In the genomic region with DNA sequence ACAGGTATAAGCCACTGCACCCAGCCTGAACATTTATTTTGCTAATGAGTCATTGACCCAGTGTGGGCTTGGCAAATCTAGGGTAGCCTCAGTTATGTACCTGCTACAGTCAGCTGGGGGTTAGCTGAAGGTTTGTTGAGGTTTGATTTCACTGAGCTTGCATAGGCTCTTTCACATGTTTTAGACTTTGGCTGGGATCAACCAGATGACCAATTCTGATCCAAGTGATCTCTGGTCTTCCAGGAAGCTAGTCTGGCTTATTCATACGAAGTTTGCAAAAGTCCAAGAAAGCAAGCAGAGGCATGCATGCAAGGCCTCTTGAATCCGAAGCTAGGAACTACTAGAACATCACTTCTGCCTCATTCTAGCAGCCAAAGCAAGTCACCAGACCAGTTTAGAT, we compare ENCODE assay signal across 20 cellular contexts. TPM values are rescaled to one million over a fixed set of nuclear protein-coding genes. Genes with fewer than 3 reads are reported as not detected.
DNase-seq lines count a peak whose midpoint lies in the region; ATAC-seq, FAIRE-seq and TF ChIP-seq lines count a peak whose summit lies in the region.
"Had no signal": no experiment of that assay in that cellular context is flagged by ENCODE, and none has a peak within 500 bp of the region (broad histone marks: within the 10 kb centered on the region; RNA-seq: fewer than 3 reads in every experiment).

No MANE protein-coding gene starts in this region.

- H3K4me2 ChIP-seq in DND-41 (ENCODE audit: insufficient read depth, low read length) (no peak overlapping the region), keratinocyte (ENCODE audit: control insufficient read depth, extremely low read depth, insufficient read depth, low read depth, low read length) (no peak overlapping the region), GM23338 (no peak overlapping the region)

- H3K9ac ChIP-seq in DND-41 (ENCODE audit: low read depth, low read length) (no peak overlapping the region), keratinocyte (ENCODE audit: control insufficient read depth, extremely low read depth, insufficient read depth, low read length) (no peak overlapping the region)
- H3K9ac ChIP-seq: GM23248 had no signal

- H3K27me3 ChIP-seq in DND-41 (ENCODE audit: insufficient read depth, low read length, poor library complexity) (no peaks in the 10 kb centered on the region), keratinocyte (ENCODE audit: control insufficient read depth, extremely low read depth, insufficient read depth, low read length) (peaks cover 7% of the 10 kb centered on the region), GM23338 (ENCODE audit: insufficient read depth) (no peaks in the 10 kb centered on the region)

- no peaks in the 10 kb centered on the region for H3K9me1 ChIP-seq in keratinocyte (ENCODE audit: control insufficient read depth, extremely low read depth, insufficient read depth, low read length)

- H3K79me2 ChIP-seq in DND-41 (ENCODE audit: insufficient read depth, low read length), result no peaks in the 10 kb centered on the region
- no peaks in the 10 kb centered on the region for H3K79me2 ChIP-seq in keratinocyte (ENCODE audit: control insufficient read depth, insufficient read depth, low read length)
- H3K79me2 ChIP-seq in GM23338 (replicated peaks; ENCODE audit: insufficient read depth), result no peaks in the 10 kb centered on the region

- no peaks in the 10 kb centered on the region for H3K4me1 ChIP-seq in DND-41 (ENCODE audit: insufficient read depth, low read length)
- H3K4me1 ChIP-seq in keratinocyte (ENCODE audit: control insufficient read depth, extremely low read depth, insufficient read depth, low read length), result no peaks in the 10 kb centered on the region
- no peaks in the 10 kb centered on the region for H3K4me1 ChIP-seq in GM23338 (ENCODE audit: insufficient read depth)
- H3K4me1 ChIP-seq: HAP-1 had no signal

- H3K4me1 Mint-ChIP-seq in GM23338, result peaks cover 3% of the 10 kb centered on the region; the same call in 1 of the 3 replicates
- H3K4me1 Mint-ChIP-seq: CD4-positive, alpha-beta memory T cell had no signal

- no peaks in the 10 kb centered on the region for H3K9me2 ChIP-seq in GM23338 (ENCODE audit: insufficient read depth)

- H4K20me1 ChIP-seq in DND-41 (ENCODE audit: insufficient read depth, low read length) (no peaks in the 10 kb centered on the region), keratinocyte (ENCODE audit: control insufficient read depth, extremely low read depth, insufficient read depth, low read length) (no peaks in the 10 kb centered on the region), GM23338 (replicated peaks; ENCODE audit: insufficient read depth) (no peaks in the 10 kb centered on the region)

- H3K27ac ChIP-seq in DND-41 (ENCODE audit: low read length) (no peak overlapping the region), keratinocyte (ENCODE audit: control insufficient read depth, insufficient read depth, low read length) (no peak overlapping the region), GM23338 (ENCODE audit: low read depth) (no peak overlapping the region)
- H3K27ac ChIP-seq: GM23248 had no signal

- no peak for DNase-seq in DND-41
- DNase-seq in HPDE6-E6E7 (ENCODE audit: extremely low spot score), result peak; percentile 36
- DNase-seq in epithelial cell of esophagus (ENCODE audit: low read depth), result peak; percentile 78
- no peak for DNase-seq in keratinocyte (ENCODE audit: low read depth, low spot score)
- DNase-seq in nucleus accumbens (lab: John Stamatoyannopoulos, UW), result no peak
- DNase-seq in GM23338 (ENCODE audit: low spot score), result no peak
- no peak for DNase-seq in OCI-M2 (lab: John Stamatoyannopoulos, UW; ENCODE audit: unreplicated experiment)
- DNase-seq: C1 segment of cervical spinal cord; Calu3; CD4-positive, alpha-beta memory T cell; COR-L47; DMS53; DMS79 treated with DMSO at 0.1 percent for 48 hours; GM23248; HFFc6 had no signal

- H3F3A ChIP-seq in GM23338 (replicated peaks; ENCODE audit: low read depth), result no peaks in the 10 kb centered on the region

- no peaks in the 10 kb centered on the region for H3K36me3 ChIP-seq in DND-41 (ENCODE audit: insufficient read depth, low read length)
- no peaks in the 10 kb centered on the region for H3K36me3 ChIP-seq in keratinocyte (ENCODE audit: control insufficient read depth in 2 of 2, extremely low read depth in 1 of 2, insufficient read depth in 2 of 2, low read length in 2 of 2)
- no peaks in the 10 kb centered on the region for H3K36me3 ChIP-seq in GM23338 (ENCODE audit: insufficient read depth)
- H3K36me3 ChIP-seq: HAP-1 had no signal

- TF ChIP-seq CTCF in DND-41 (IDR thresholded peaks at IDR 0.05; ENCODE audit: borderline replicate concordance, extremely low read depth, low read length, poor library complexity, severe bottlenecking), result no peak
- TF ChIP-seq CTCF in epithelial cell of esophagus (IDR thresholded peaks at IDR 0.05; ENCODE audit: insufficient read depth, low read depth, low read length, missing control alignments), result no peak
- no peak for TF ChIP-seq CTCF in keratinocyte (optimal IDR thresholded peaks at IDR 0.05 in 1 of 3, IDR thresholded peaks at IDR 0.05 in 1 of 3, conservative IDR thresholded peaks at IDR 0.05 in 1 of 3; ENCODE audit: extremely low read depth in 1 of 3, insufficient read depth in 2 of 3, low read length in 3 of 3)
- TF ChIP-seq CTCF in GM23338 (conservative IDR thresholded peaks at IDR 0.05; ENCODE audit: low read depth in 2 of 2), result no peak

- H3K9me3 Mint-ChIP-seq in GM23338, result peaks cover 25% of the 10 kb centered on the region; the same call in 2 of the 3 replicates

- H2AFZ ChIP-seq in DND-41 (ENCODE audit: low read depth, low read length), result peak overlapping the region; percentile 13; the same call in 1 of the 2 replicates
- H2AFZ ChIP-seq in keratinocyte (ENCODE audit: control insufficient read depth, low read length), result no peak overlapping the region
- H2AFZ ChIP-seq in GM23338, result no peak overlapping the region
- H2AFZ ChIP-seq: GM23248 had no signal

- FAIRE-seq in keratinocyte (lab: Jason Lieb, UNC), result peak; percentile 20
- FAIRE-seq: G401.6, GM12892 had no signal

- no peak overlapping the region for H3K4me3 ChIP-seq in DND-41 (ENCODE audit: low read depth in 1 of 2, low read length in 2 of 2)
- no peak overlapping the region for H3K4me3 ChIP-seq in epithelial cell of esophagus (ENCODE audit: low read length)
- no peak overlapping the region for H3K4me3 ChIP-seq in keratinocyte (ENCODE audit: control insufficient read depth in 2 of 3, extremely low read depth in 1 of 3, insufficient read depth in 2 of 3, low read depth in 1 of 3, low read length in 3 of 3)
- no peak overlapping the region for H3K4me3 ChIP-seq in GM23338
- H3K4me3 ChIP-seq: GM23248, HAP-1 had no signal

- no peak overlapping the region for H3K4me3 Mint-ChIP-seq in GM23338
- H3K4me3 Mint-ChIP-seq: CD4-positive, alpha-beta memory T cell; HFFc6 had no signal

- H3K27me3 Mint-ChIP-seq in GM23338 (ENCODE audit: insufficient read depth, low read depth, poor library complexity), result peaks cover 9% of the 10 kb centered on the region

- peaks cover 9% of the 10 kb centered on the region for H3K9me3 ChIP-seq in DND-41 (ENCODE audit: insufficient read depth, low read length, severe bottlenecking)
- no peaks in the 10 kb centered on the region for H3K9me3 ChIP-seq in keratinocyte (ENCODE audit: control insufficient read depth, low read depth, low read length)

- dilution Hi-C loops in keratinocyte (cut with MboI; ENCODE audit: extremely low pct_ligation_motif_present, low sequenced_read_pairs), result no loop called here

- ATAC-seq in DND-41 (ENCODE audit: insufficient read depth, low read depth) (no peak), GM21515 (IDR thresholded peaks at IDR 0.05; ENCODE audit: unreplicated experiment) (no peak), GM23338 (no peak)

- H3K27ac Mint-ChIP-seq in GM23338, result no peak overlapping the region
- H3K27ac Mint-ChIP-seq: CD4-positive, alpha-beta memory T cell; HFFc6 had no signal

- H3K36me3 Mint-ChIP-seq in GM23338 (ENCODE audit: low read depth), result peaks cover 29% of the 10 kb centered on the region
- H3K36me3 Mint-ChIP-seq: CD4-positive, alpha-beta memory T cell had no signal

RNA-seq across cellular contexts. Expression of a gene that starts 21.0 kb away (rescaled TPM):
- 12.8 to 21.9 TPM (median 14.4 TPM) in 3 replicates for polyA plus RNA-seq in keratinocyte
- 8.4 TPM for polyA plus RNA-seq in keratinocyte (2011; ENCODE audit: low read depth)
- polyA plus RNA-seq in keratinocyte (2011; cell fraction: cytosol; rRNA removed), result 29.9 and 33.4 TPM in 2 replicates
- polyA plus RNA-seq in keratinocyte (2011; cell fraction: nucleus; rRNA removed), result 31.9 and 42.8 TPM in 2 replicates
- 20.9 and 29.3 TPM in 2 replicates for polyA plus RNA-seq in keratinocyte (2012; ENCODE audit: low replicate concordance)
- 11.7 to 22.2 TPM (median 19.8 TPM) in 3 replicates for polyA minus RNA-seq in keratinocyte
- 26.3 TPM for polyA minus RNA-seq in keratinocyte (2011; cell fraction: cytosol; rRNA and poly(A)+ RNA removed)
- polyA minus RNA-seq in keratinocyte (2011; cell fraction: nucleus; rRNA and poly(A)+ RNA removed), result 13.1 and 20.5 TPM in 2 replicates
- total RNA-seq in GM23338 (2014; rRNA removed; shearing (Covaris generic)), result 40.8 and 42.3 TPM in 2 replicates
- polyA plus RNA-seq in GM23338 (2016; fragmentation: Nextera tagmentation; extraction: Ambion mirVana), result 49.8 and 54.7 TPM in 2 replicates
- total RNA-seq: CD4-positive, alpha-beta memory T cell had no signal
- polyA plus RNA-seq: CD4-positive, alpha-beta memory T cell had no signal

RNA-seq across cellular contexts. Expression of a gene that starts 31.3 kb away (rescaled TPM):
- polyA plus RNA-seq in keratinocyte, result 0.05 to 0.14 TPM in 2 of 3 replicates, not detected in the other
- polyA plus RNA-seq in keratinocyte (2011; ENCODE audit: low read depth), result 2.7 TPM
- not detected in 2 replicates for polyA plus RNA-seq in keratinocyte (2011; cell fraction: cytosol; rRNA removed)
- 0.10 TPM in 1 of 2 replicates, not detected in the other for polyA plus RNA-seq in keratinocyte (2011; cell fraction: nucleus; rRNA removed)
- polyA plus RNA-seq in keratinocyte (2012; ENCODE audit: low replicate concordance), result 0.10 and 0.75 TPM in 2 replicates
- polyA minus RNA-seq in keratinocyte, result not detected in 3 replicates
- not detected for polyA minus RNA-seq in keratinocyte (2011; cell fraction: cytosol; rRNA and poly(A)+ RNA removed)
- not detected in 2 replicates for polyA minus RNA-seq in keratinocyte (2011; cell fraction: nucleus; rRNA and poly(A)+ RNA removed)
- total RNA-seq in GM23338 (2014; rRNA removed; shearing (Covaris generic)), result 0.82 TPM in 1 of 2 replicates, not detected in the other
- 1.1 and 1.2 TPM in 2 replicates for polyA plus RNA-seq in GM23338 (2016; fragmentation: Nextera tagmentation; extraction: Ambion mirVana)
- total RNA-seq: A673 had no signal

RNA-seq across cellular contexts. Expression of a gene that starts 39.1 kb away (rescaled TPM):
- polyA plus RNA-seq in keratinocyte (24.6 to 41.7 TPM (median 25.0 TPM) in 3 replicates), GM23338 (2016; fragmentation: Nextera tagmentation; extraction: Ambion mirVana) (14.4 and 16.8 TPM in 2 replicates)
- 13.5 TPM for polyA plus RNA-seq in keratinocyte (2011; ENCODE audit: low read depth)
- 18.4 and 27.3 TPM in 2 replicates for polyA plus RNA-seq in keratinocyte (2011; cell fraction: cytosol; rRNA removed)
- polyA plus RNA-seq in keratinocyte (2011; cell fraction: nucleus; rRNA removed), result 30.9 and 40.4 TPM in 2 replicates
- 19.0 and 19.3 TPM in 2 replicates for polyA plus RNA-seq in keratinocyte (2012; ENCODE audit: low replicate concordance)
- polyA minus RNA-seq in keratinocyte, result 10.0 to 27.2 TPM (median 23.5 TPM) in 3 replicates
- 11.5 TPM for polyA minus RNA-seq in keratinocyte (2011; cell fraction: cytosol; rRNA and poly(A)+ RNA removed)
- polyA minus RNA-seq in keratinocyte (2011; cell fraction: nucleus; rRNA and poly(A)+ RNA removed), result 12.9 and 15.7 TPM in 2 replicates
- total RNA-seq in GM23338 (2014; rRNA removed; shearing (Covaris generic)), result 25.2 and 25.4 TPM in 2 replicates

RNA-seq across cellular contexts. Expression of a gene that starts 49.5 kb away (rescaled TPM):
- polyA plus RNA-seq in keratinocyte, result 78.8 to 94.6 TPM (median 79.3 TPM) in 3 replicates
- polyA plus RNA-seq in keratinocyte (2011; ENCODE audit: low read depth), result 20.0 TPM
- polyA plus RNA-seq in keratinocyte (2011; cell fraction: cytosol; rRNA removed), result 42.1 and 51.9 TPM in 2 replicates
- 138 and 141 TPM in 2 replicates for polyA plus RNA-seq in keratinocyte (2011; cell fraction: nucleus; rRNA removed)
- 49.6 and 67.7 TPM in 2 replicates for polyA plus RNA-seq in keratinocyte (2012; ENCODE audit: low replicate concordance)
- 134 to 174 TPM (median 153 TPM) in 3 replicates for polyA minus RNA-seq in keratinocyte
- polyA minus RNA-seq in keratinocyte (2011; cell fraction: cytosol; rRNA and poly(A)+ RNA removed), result 51.8 TPM
- 135 and 254 TPM in 2 replicates for polyA minus RNA-seq in keratinocyte (2011; cell fraction: nucleus; rRNA and poly(A)+ RNA removed)
- total RNA-seq in GM23338 (2014; rRNA removed; shearing (Covaris generic)), result 35.7 and 42.3 TPM in 2 replicates
- polyA plus RNA-seq in GM23338 (2016; fragmentation: Nextera tagmentation; extraction: Ambion mirVana), result 15.7 and 16.9 TPM in 2 replicates

RNA-seq across cellular contexts. Expression of a gene that starts 51.0 kb away (rescaled TPM):
- polyA plus RNA-seq in keratinocyte (56.6 to 91.9 TPM (median 83.0 TPM) in 3 replicates), GM23338 (2016; fragmentation: Nextera tagmentation; extraction: Ambion mirVana) (46.0 and 46.5 TPM in 2 replicates)
- polyA plus RNA-seq in keratinocyte (2011; ENCODE audit: low read depth), result 7.3 TPM
- 80.2 and 98.6 TPM in 2 replicates for polyA plus RNA-seq in keratinocyte (2011; cell fraction: cytosol; rRNA removed)
- polyA plus RNA-seq in keratinocyte (2011; cell fraction: nucleus; rRNA removed), result 28.2 and 34.6 TPM in 2 replicates
- polyA plus RNA-seq in keratinocyte (2012; ENCODE audit: low replicate concordance), result 27.9 and 83.8 TPM in 2 replicates
- 91.7 to 187 TPM (median 100 TPM) in 3 replicates for polyA minus RNA-seq in keratinocyte
- polyA minus RNA-seq in keratinocyte (2011; cell fraction: cytosol; rRNA and poly(A)+ RNA removed), result 63.5 TPM
- 9.4 and 12.3 TPM in 2 replicates for polyA minus RNA-seq in keratinocyte (2011; cell fraction: nucleus; rRNA and poly(A)+ RNA removed)
- 42.2 and 52.0 TPM in 2 replicates for total RNA-seq in GM23338 (2014; rRNA removed; shearing (Covaris generic))

Comparison
In these comparisons a context has a peak if more than half of its experiments do, and no peak if none do; other contexts are left out.
1. DNase-seq: peak in HPDE6-E6E7 (single experiment) and epithelial cell of esophagus (single experiment); none in DND-41 (single experiment), keratinocyte (single experiment), nucleus accumbens (0 of 56), GM23338 (single experiment) and OCI-M2 (single experiment).